ENCODE assay signal across 9 cellular contexts in the genomic region with DNA sequence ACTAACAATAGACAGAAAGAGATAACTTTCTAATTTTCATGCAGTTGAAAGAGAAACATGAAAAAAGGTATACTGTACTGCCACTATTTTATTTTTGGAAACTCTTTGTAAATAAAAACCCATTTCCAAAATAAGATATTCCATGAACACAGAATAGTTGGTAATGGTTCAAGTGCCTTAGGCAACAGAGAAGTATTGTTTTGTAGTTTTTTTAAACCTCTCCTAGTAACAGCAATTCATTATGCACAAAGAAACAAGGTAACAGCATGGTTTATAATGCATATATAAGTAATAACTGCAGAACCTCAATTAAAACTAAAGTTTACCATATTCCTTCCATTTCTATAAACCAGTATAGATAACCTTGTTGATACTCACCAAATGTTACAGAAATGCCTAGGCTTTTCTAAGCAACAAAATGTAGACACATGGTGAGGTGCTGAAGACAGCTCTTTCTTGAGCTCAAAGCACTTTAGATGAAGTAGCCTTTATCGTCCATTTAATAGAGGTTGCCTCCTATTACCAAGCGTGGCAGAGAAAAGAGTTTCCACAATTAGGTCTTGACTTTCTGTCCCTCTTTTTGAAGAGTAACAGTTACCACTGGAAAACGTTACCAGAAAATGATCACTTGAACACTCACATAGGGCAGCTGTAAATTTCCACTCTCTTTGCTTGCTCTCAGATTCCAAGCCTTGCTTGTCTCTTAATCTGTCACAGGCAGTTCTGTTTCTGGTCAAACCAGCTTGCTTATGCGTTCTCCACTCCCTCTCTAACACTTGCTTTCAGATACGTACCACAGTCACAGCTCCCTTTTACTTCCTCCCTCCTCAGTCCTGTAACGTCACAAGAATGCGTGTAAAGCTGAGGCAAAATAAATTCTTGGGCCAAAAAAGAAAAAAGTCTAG. TPM values are rescaled to one million over a fixed set of nuclear protein-coding genes. Genes with fewer than 3 reads are reported as not detected.
DNase-seq lines count a peak whose midpoint lies in the region; ATAC-seq lines count a peak whose summit lies in the region.
"Had no signal": no experiment of that assay in that cellular context is flagged by ENCODE, and none has a peak within 500 bp of the region (broad histone marks: within the 10 kb centered on the region; RNA-seq: fewer than 3 reads in every experiment).

No MANE protein-coding gene starts in this region.

- no peak overlapping the region for H3K4me3 Mint-ChIP-seq in activated T-cell treated with anti-CD3 and anti-CD28 coated beads, Interleukin-2, amount 50 U/mL, for 4 hours

- no peaks in the 10 kb centered on the region for H3K4me1 Mint-ChIP-seq in activated T-cell treated with anti-CD3 and anti-CD28 coated beads, Interleukin-2, amount 50 U/mL, for 4 hours (ENCODE audit: low read depth)

- H3K9me3 ChIP-seq in endocrine pancreas (ENCODE audit: control insufficient read depth, low read length): no peaks in the 10 kb centered on the region

- ATAC-seq in GM18868 (IDR thresholded peaks at IDR 0.05; ENCODE audit: unreplicated experiment) (peak; percentile 78), HG02970 (IDR thresholded peaks at IDR 0.05; ENCODE audit: low FRiP score, unreplicated experiment) (no peak)
- ATAC-seq in activated T-cell treated with anti-CD3 and anti-CD28 coated beads, Interleukin-2, amount 50 U/mL, for 4 hours: no peak
- ATAC-seq: Panc1 had no signal

- peak overlapping the region; percentile 85 for H3K4me3 ChIP-seq in endocrine pancreas (ENCODE audit: control insufficient read depth, insufficient read depth, low read length)

- H3K9me3 Mint-ChIP-seq in activated T-cell treated with anti-CD3 and anti-CD28 coated beads, Interleukin-2, amount 50 U/mL, for 4 hours: peaks cover 22% of the 10 kb centered on the region

- H3K27me3 ChIP-seq in endocrine pancreas (ENCODE audit: control insufficient read depth, insufficient read depth, low read length): no peaks in the 10 kb centered on the region

- H3K4me1 ChIP-seq in endocrine pancreas (ENCODE audit: control insufficient read depth, insufficient read depth, low read length): no peaks in the 10 kb centered on the region

- H3K27me3 Mint-ChIP-seq in activated T-cell treated with anti-CD3 and anti-CD28 coated beads, Interleukin-2, amount 50 U/mL, for 4 hours (ENCODE audit: low read depth): no peaks in the 10 kb centered on the region

- H3K36me3 Mint-ChIP-seq in activated T-cell treated with anti-CD3 and anti-CD28 coated beads, Interleukin-2, amount 50 U/mL, for 4 hours (ENCODE audit: insufficient read depth): peaks cover 20% of the 10 kb centered on the region

- no peaks in the 10 kb centered on the region for H3K36me3 ChIP-seq in endocrine pancreas (ENCODE audit: control insufficient read depth, insufficient read depth, low read length)

- peak overlapping the region; percentile 68 for H3K9ac ChIP-seq in endocrine pancreas (ENCODE audit: control insufficient read depth, insufficient read depth, low read length)

- DNase-seq in NAMALWA (ENCODE audit: low spot score): peak; percentile 93
- DNase-seq in mucosa of gallbladder (ENCODE audit: low spot score): peak; percentile 53
- DNase-seq in activated T-cell treated with anti-CD3 and anti-CD28 coated beads, Interleukin-2, amount 50 U/mL, for 4 hours: no peak
- no peak for DNase-seq in NCI-H1105 treated with DMSO at 0.1 percent for 48 hours (lab: John Stamatoyannopoulos, UW)
- no peak for DNase-seq in amniotic stem cell (lab: John Stamatoyannopoulos, UW)

RNA-seq across cellular contexts. Expression of gene CAB39L, which starts 42.9 kb away (rescaled TPM):
- 27.5 TPM for total RNA-seq in mucosa of gallbladder
- 1 to 10 TPM; 3.0 to 3.3 (median 3.2) TPM for total RNA-seq in activated T-cell treated with anti-CD3 and anti-CD28 coated beads, Interleukin-2, amount 50 U/mL, for 4 hours

RNA-seq across cellular contexts. Expression of gene SETDB2, which starts 43.1 kb away (rescaled TPM):
- total RNA-seq in mucosa of gallbladder: 9.8 TPM
- total RNA-seq in activated T-cell treated with anti-CD3 and anti-CD28 coated beads, Interleukin-2, amount 50 U/mL, for 4 hours: 10 to 100 TPM in 1 of 3 donors, 1 to 10 TPM in 2; 7.8 to 10.0 (median 9.6) TPM

Comparison
In these comparisons a context has a peak if more than half of its experiments do, and no peak if none do; other contexts are left out.
1. DNase-seq: peak in NAMALWA (single experiment) and mucosa of gallbladder (single experiment); none in activated T-cell treated with anti-CD3 and anti-CD28 coated beads, Interleukin-2, amount 50 U/mL, for 4 hours (single experiment), NCI-H1105 treated with DMSO at 0.1 percent for 48 hours (single experiment) and amniotic stem cell (single experiment).